Comparison of ENCODE assay signal across 26 cellular contexts in the genomic region with DNA sequence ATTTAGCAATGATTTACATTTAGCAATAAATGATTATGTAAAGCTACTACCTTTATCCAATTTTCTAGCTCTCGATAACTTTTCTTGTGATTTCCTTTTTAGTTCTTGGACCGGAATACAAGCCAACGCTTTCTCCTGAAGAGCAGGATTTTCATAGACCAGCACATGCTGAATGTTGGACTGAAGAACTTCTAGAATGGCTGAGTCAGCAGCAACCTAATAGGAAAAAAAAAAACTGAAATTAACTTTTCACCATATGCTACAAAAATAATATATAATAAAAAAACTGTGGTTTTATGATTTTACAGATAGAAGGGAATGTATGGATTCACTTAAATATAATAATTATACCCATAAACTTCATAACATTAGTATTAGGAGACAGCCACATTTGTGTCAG.
"Had no signal": no experiment of that assay in that cellular context is flagged by ENCODE, and none has a peak within 500 bp of the region (broad histone marks: within the 10 kb centered on the region; RNA-seq: fewer than 3 reads in every experiment).

No MANE protein-coding gene starts in this region.

- DNase-seq: colonic mucosa; cortex of kidney; effector CD8-positive, alpha-beta T cell; effector memory CD8-positive, alpha-beta T cell; endodermal cell; erythroblast; esophagus squamous epithelium; foreskin fibroblast; foreskin melanocyte; gastrocnemius medialis; glutamatergic neuron; head of caudate nucleus; heart right ventricle; hippocampal formation; left cardiac atrium; left lung; lower lobe of right lung; mesenchymal stem cell; mucosa of descending colon; naive B cell; naive thymus-derived CD8-positive, alpha-beta T cell had no signal

- H3K27ac ChIP-seq: colonic mucosa, epithelial cell of prostate, esophagus squamous epithelium, gastrocnemius medialis, heart right ventricle, left lung, lower lobe of right lung had no signal

- FAIRE-seq: endometrium, islet of Langerhans, keratinocyte had no signal

- H3K4me1 ChIP-seq: colonic mucosa, gastrocnemius medialis, lower lobe of right lung had no signal

- H3K27me3 ChIP-seq: colonic mucosa, esophagus squamous epithelium, gastrocnemius medialis, heart right ventricle, left lung had no signal

- H3K36me3 ChIP-seq: colonic mucosa had no signal

- H3K4me3 ChIP-seq: colonic mucosa, esophagus squamous epithelium, gastrocnemius medialis, heart right ventricle, left lung, lower lobe of right lung, mucosa of descending colon had no signal

- ATAC-seq: effector memory CD8-positive, alpha-beta T cell; esophagus mucosa; gastrocnemius medialis; heart right ventricle; left cardiac atrium; left lung; lower lobe of right lung; mucosa of descending colon; naive thymus-derived CD8-positive, alpha-beta T cell had no signal

- H3K9me3 ChIP-seq: colonic mucosa, esophagus squamous epithelium, gastrocnemius medialis, heart right ventricle, left lung, lower lobe of right lung, mucosa of descending colon had no signal
